9 cellular contexts compared by ENCODE assay signal in genomic region chr1:223832637-223832943, GRCh38. TPM values are rescaled to one million over a fixed set of nuclear protein-coding genes. Genes with fewer than 3 reads are reported as not detected.
DNase-seq lines count a peak whose midpoint lies in the region; ATAC-seq, FAIRE-seq and TF ChIP-seq lines count a peak whose summit lies in the region.
"Had no signal": no experiment of that assay in that cellular context is flagged by ENCODE, and none has a peak within 500 bp of the region (broad histone marks: within the 10 kb centered on the region; RNA-seq: fewer than 3 reads in every experiment).

No MANE protein-coding gene starts in this region.

- H3K9me3 Mint-ChIP-seq in naive thymus-derived CD4-positive, alpha-beta T cell = no peaks in the 10 kb centered on the region
- H3K9me3 Mint-ChIP-seq in endothelial cell (ENCODE audit: unreplicated experiment) = no peaks in the 10 kb centered on the region
- H3K9me3 Mint-ChIP-seq: activated naive CD4-positive, alpha-beta T cell treated with anti-CD3 and anti-CD28 coated beads, Interleukin-2, amount 50 U/mL, for 24 hours had no signal

- H3K36me3 ChIP-seq in naive thymus-derived CD4-positive, alpha-beta T cell (ENCODE audit: control insufficient read depth in 2 of 3, insufficient read depth in 3 of 3, low read length in 3 of 3) = no peaks in the 10 kb centered on the region

- POLR2A ChIA-PET in naive thymus-derived CD4-positive, alpha-beta T cell (lab: Charles Lee) = interaction anchor here (0.5 to 7.2 kb wide), 5 partner anchors 10 to 57 kb away, joined by 3 to 51 read pairs (median 3); partner anchors contain the start of gene TP53BP2

- H3K27ac ChIP-seq in naive thymus-derived CD4-positive, alpha-beta T cell (ENCODE audit: low read depth, low read length) = peak overlapping the region; percentile 11

- peaks cover 8 to 24% (median 19%) of the 10 kb centered on the region in 7 donors for H3K4me1 Mint-ChIP-seq in naive thymus-derived CD4-positive, alpha-beta T cell
- H3K4me1 Mint-ChIP-seq in endothelial cell (ENCODE audit: unreplicated experiment) = peaks cover 1% of the 10 kb centered on the region

- intact Hi-C loops in naive thymus-derived CD4-positive, alpha-beta T cell (cut with micrococcal nuclease) = loop anchor here in 1 of 2 donors (1.0 kb wide), 2 partner anchors 8 to 13 kb away; partner anchors contain the start of gene TP53BP2

- H3K27me3 Mint-ChIP-seq in naive thymus-derived CD4-positive, alpha-beta T cell = no peaks in the 10 kb centered on the region
- no peaks in the 10 kb centered on the region for H3K27me3 Mint-ChIP-seq in endothelial cell (ENCODE audit: unreplicated experiment)
- H3K27me3 Mint-ChIP-seq: activated naive CD4-positive, alpha-beta T cell treated with anti-CD3 and anti-CD28 coated beads, Interleukin-2, amount 50 U/mL, for 24 hours had no signal

- no peak overlapping the region for H3K4me3 ChIP-seq in astrocyte of the spinal cord (ENCODE audit: low read depth, low read length)
- no peak overlapping the region for H3K4me3 ChIP-seq in naive thymus-derived CD4-positive, alpha-beta T cell (ENCODE audit: low read length)

- no peak for DNase-seq in GM12891 (ENCODE audit: insufficient read length, low spot score)
- DNase-seq in astrocyte of the spinal cord (ENCODE audit: low read depth, low spot score) = no peak
- no peak for DNase-seq in naive thymus-derived CD4-positive, alpha-beta T cell
- no peak for DNase-seq in endothelial cell (ENCODE audit: low spot score)

- TF ChIP-seq CTCF in astrocyte of the spinal cord (IDR thresholded peaks at IDR 0.05; ENCODE audit: low read depth, low read length) (peak; percentile 2), endothelial cell (IDR thresholded peaks at IDR 0.05; ENCODE audit: unreplicated experiment) (no peak)

- CTCF ChIA-PET in naive thymus-derived CD4-positive, alpha-beta T cell (lab: Charles Lee) = interaction anchor here (1.6 kb wide), 1 partner anchor 10 kb away, joined by 5 read pairs; no protein-coding TSS in a partner anchor

- in situ Hi-C loops in astrocyte of the spinal cord (cut with HindIII; ENCODE audit: low sequenced_read_pairs) = no loop called here

- ATAC-seq in HG03139 (IDR thresholded peaks at IDR 0.05; ENCODE audit: unreplicated experiment) (peak; percentile 47), HG03135 (IDR thresholded peaks at IDR 0.05; ENCODE audit: unreplicated experiment) (no peak), GM19455 (IDR thresholded peaks at IDR 0.05; ENCODE audit: unreplicated experiment) (no peak), HG03457 (IDR thresholded peaks at IDR 0.05; ENCODE audit: unreplicated experiment) (no peak)
- ATAC-seq in naive thymus-derived CD4-positive, alpha-beta T cell = peak; percentile 24

- FAIRE-seq in GM12891 (lab: Jason Lieb, UNC) = peak; percentile 81

- H3K4me3 Mint-ChIP-seq in naive thymus-derived CD4-positive, alpha-beta T cell = peak overlapping the region; percentile 3 to 69 (median 55)
- no peak overlapping the region for H3K4me3 Mint-ChIP-seq in endothelial cell (ENCODE audit: unreplicated experiment)
- H3K4me3 Mint-ChIP-seq: activated naive CD4-positive, alpha-beta T cell treated with anti-CD3 and anti-CD28 coated beads, Interleukin-2, amount 50 U/mL, for 24 hours had no signal

- H3K27ac Mint-ChIP-seq in naive thymus-derived CD4-positive, alpha-beta T cell = peak overlapping the region in 6 of 9 donors; percentile 19 to 93 (median 82)
- H3K27ac Mint-ChIP-seq in endothelial cell (ENCODE audit: unreplicated experiment) = no peak overlapping the region
- H3K27ac Mint-ChIP-seq: activated naive CD4-positive, alpha-beta T cell treated with anti-CD3 and anti-CD28 coated beads, Interleukin-2, amount 50 U/mL, for 24 hours had no signal

- H3K27me3 ChIP-seq in naive thymus-derived CD4-positive, alpha-beta T cell (ENCODE audit: control insufficient read depth in 2 of 2, insufficient read depth in 2 of 2, low read length in 2 of 2) = no peaks in the 10 kb centered on the region

- H3K9me3 ChIP-seq in naive thymus-derived CD4-positive, alpha-beta T cell (ENCODE audit: control insufficient read depth in 2 of 3, low read length in 3 of 3) = no peaks in the 10 kb centered on the region

- peaks cover 0 to 7% (median 6%) of the 10 kb centered on the region in 5 donors for H3K36me3 Mint-ChIP-seq in naive thymus-derived CD4-positive, alpha-beta T cell
- no peaks in the 10 kb centered on the region for H3K36me3 Mint-ChIP-seq in endothelial cell (ENCODE audit: low read depth, unreplicated experiment)

- no peak for TF ChIP-seq POLR2A in GM12891 (IDR thresholded peaks at IDR 0.05; ENCODE audit: low read depth, low read length)

- peaks cover 45 to 50% of the 10 kb centered on the region in 2 donors for H3K4me1 ChIP-seq in naive thymus-derived CD4-positive, alpha-beta T cell (ENCODE audit: control insufficient read depth in 2 of 2, insufficient read depth in 2 of 2, low read length in 2 of 2)

TF ChIP-seq in GM12891, 5 proteins besides CTCF, POLR2A, EP300 and RAD21:
- TF ChIP-seq POLR2AphosphoS5 (IDR thresholded peaks at IDR 0.05; ENCODE audit: low read depth, low read length) = no peak
- no peak for TF ChIP-seq TAF1 (IDR thresholded peaks at IDR 0.05; ENCODE audit: low read depth, low read length)
- no peak for TF ChIP-seq POU2F2 (IDR thresholded peaks at IDR 0.05; ENCODE audit: low read depth, low read length)
- TF ChIP-seq SPI1 (IDR thresholded peaks at IDR 0.05; ENCODE audit: low read depth, low read length) = no peak
- TF ChIP-seq PAX5 (IDR thresholded peaks at IDR 0.05; ENCODE audit: insufficient read depth, low read length, severe bottlenecking) = no peak

RNA-seq across cellular contexts. Expression of gene TP53BP2, which starts 13.2 kb away (rescaled TPM):
- polyA plus RNA-seq in GM12891 (2012; ENCODE audit: low read depth, missing spikeins) = 4.9 TPM
- total RNA-seq in naive thymus-derived CD4-positive, alpha-beta T cell = 100 to 1,000 TPM in 1 of 5 experiments, 10 to 100 TPM in 4; 30.3 to 120 (median 45.4) TPM
- 10 to 100 TPM in 1 of 2 donors, 1 to 10 TPM in 1; 8.4 to 20.5 TPM for polyA plus RNA-seq in naive thymus-derived CD4-positive, alpha-beta T cell
- 42.0 TPM for total RNA-seq in endothelial cell (ENCODE audit: unreplicated experiment)

Comparison
In these comparisons a context has a peak if more than half of its experiments do, and no peak if none do; other contexts are left out.
1. ATAC-seq: peak in HG03139 (single experiment) and naive thymus-derived CD4-positive, alpha-beta T cell (single experiment); none in HG03135 (single experiment), GM19455 (single experiment) and HG03457 (single experiment).